In genomic region chr15:68367226-68367625, GRCh38 we compare ENCODE assay signal across 1 cellular context.
TF ChIP-seq lines count a peak whose summit lies in the region.

No MANE protein-coding gene starts in this region.

TF ChIP-seq in WTC11, 78 proteins besides CTCF, POLR2A, EP300 and RAD21 (continued from another document):
- no peak for TF ChIP-seq ERG (CRISPR knock-in tag; IDR thresholded peaks at IDR 0.05)
- no peak for TF ChIP-seq ZNF232 (CRISPR knock-in tag; IDR thresholded peaks at IDR 0.05)
- TF ChIP-seq SP1 (CRISPR knock-in tag; conservative IDR thresholded peaks at IDR 0.05), result no peak
- TF ChIP-seq OVOL2 (CRISPR knock-in tag; IDR thresholded peaks at IDR 0.05; ENCODE audit: borderline replicate concordance), result no peak
- TF ChIP-seq FOXP4 (CRISPR knock-in tag; IDR thresholded peaks at IDR 0.05), result no peak
- no peak for TF ChIP-seq ATF2 (CRISPR knock-in tag; IDR thresholded peaks at IDR 0.05; ENCODE audit: borderline replicate concordance, low read depth)
- no peak for TF ChIP-seq USF2 (CRISPR knock-in tag; IDR thresholded peaks at IDR 0.05)
- no peak for TF ChIP-seq ESRRA (CRISPR knock-in tag; IDR thresholded peaks at IDR 0.05; ENCODE audit: borderline replicate concordance)
- no peak for TF ChIP-seq ZNF416 (CRISPR knock-in tag; IDR thresholded peaks at IDR 0.05)
- TF ChIP-seq PRDM15 (CRISPR knock-in tag; IDR thresholded peaks at IDR 0.05), result no peak
- no peak for TF ChIP-seq ZNF671 (CRISPR knock-in tag; IDR thresholded peaks at IDR 0.05)
- no peak for TF ChIP-seq HMGA2 (CRISPR knock-in tag; IDR thresholded peaks at IDR 0.05)
- TF ChIP-seq GRHL2 (CRISPR knock-in tag; IDR thresholded peaks at IDR 0.05; ENCODE audit: insufficient replicate concordance, severe bottlenecking), result no peak
